ENCODE assay signal across 1 cellular context in the genomic region with DNA sequence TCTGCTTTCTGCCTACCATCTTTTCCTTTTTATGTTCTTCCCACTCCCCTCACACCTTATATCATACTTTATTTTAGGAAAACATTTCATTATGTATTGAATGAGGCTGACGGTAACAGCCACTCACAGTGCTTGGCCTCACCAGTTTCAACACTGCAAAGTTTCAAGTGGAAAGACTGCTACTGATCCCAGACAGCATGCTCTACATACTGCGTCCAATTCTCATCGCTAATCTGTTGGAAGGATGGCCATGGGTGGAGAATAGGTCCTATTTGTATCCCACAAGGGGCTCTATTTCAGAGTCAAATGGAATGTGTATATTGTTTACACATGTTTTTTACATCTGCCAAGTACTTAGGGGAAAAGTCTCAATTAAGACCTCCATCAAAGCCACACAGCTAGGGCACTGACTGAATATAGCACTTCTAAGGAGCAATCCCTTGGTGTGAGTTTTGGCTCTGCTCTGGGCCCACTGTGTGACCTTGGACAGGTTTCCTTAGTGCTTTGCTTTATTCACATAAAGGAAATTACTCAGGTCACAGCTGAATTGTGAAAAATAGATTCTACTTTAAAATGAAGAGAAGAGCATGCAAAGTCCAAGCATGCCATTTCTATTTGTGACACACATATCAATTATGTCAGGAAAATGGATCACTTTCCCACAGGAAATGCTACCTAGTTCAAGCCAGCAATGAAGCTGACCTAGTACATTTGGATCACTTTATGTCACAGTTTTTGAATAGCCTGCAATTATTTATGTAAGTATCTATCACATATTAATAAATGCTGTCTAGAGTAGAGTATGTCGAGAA.
TF ChIP-seq lines count a peak whose summit lies in the region.

No MANE protein-coding gene starts in this region.

TF ChIP-seq in endothelial cell of umbilical vein, 7 proteins besides CTCF, POLR2A, EP300 and RAD21:
- TF ChIP-seq JUN (IDR thresholded peaks at IDR 0.05; ENCODE audit: borderline replicate concordance, insufficient read depth, insufficient read length, low read depth) (peak; percentile 21), FOS (IDR thresholded peaks at IDR 0.05; ENCODE audit: borderline replicate concordance, insufficient read depth, low read length) (peak; percentile 52), POLR2AphosphoS5 (IDR thresholded peaks at IDR 0.05; ENCODE audit: insufficient read depth, low read depth, low read length) (no peak), EZH2 (IDR thresholded peaks at IDR 0.05; ENCODE audit: borderline replicate concordance, low read depth, low read length, severe bottlenecking) (no peak)
